ENCODE assay signal across 1 cellular context in the genomic region with DNA sequence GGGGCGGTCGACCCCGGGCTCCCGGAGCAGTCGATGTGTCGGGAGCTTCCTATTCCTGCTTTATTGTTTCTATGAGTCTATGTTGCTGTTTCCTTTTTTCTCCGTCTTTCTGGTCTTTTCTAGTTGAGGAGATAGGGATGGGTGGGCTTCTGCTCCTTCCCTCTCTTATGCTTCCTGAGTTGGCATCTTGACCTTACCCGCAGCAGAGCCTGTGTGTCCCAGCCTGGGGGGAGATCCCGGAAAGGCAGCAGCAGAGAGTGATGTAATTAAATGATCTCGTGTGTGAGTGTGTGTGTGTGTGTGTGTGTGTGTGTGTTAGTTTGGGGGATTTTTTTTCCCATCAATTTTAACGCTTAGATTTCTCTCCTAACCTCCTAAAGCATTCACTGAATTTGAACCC.
TF ChIP-seq lines count a peak whose summit lies in the region.

No MANE protein-coding gene starts in this region.

TF ChIP-seq in WTC11, 78 proteins besides CTCF, POLR2A, EP300 and RAD21 (continued from another document):
- TF ChIP-seq, protein P1, sequence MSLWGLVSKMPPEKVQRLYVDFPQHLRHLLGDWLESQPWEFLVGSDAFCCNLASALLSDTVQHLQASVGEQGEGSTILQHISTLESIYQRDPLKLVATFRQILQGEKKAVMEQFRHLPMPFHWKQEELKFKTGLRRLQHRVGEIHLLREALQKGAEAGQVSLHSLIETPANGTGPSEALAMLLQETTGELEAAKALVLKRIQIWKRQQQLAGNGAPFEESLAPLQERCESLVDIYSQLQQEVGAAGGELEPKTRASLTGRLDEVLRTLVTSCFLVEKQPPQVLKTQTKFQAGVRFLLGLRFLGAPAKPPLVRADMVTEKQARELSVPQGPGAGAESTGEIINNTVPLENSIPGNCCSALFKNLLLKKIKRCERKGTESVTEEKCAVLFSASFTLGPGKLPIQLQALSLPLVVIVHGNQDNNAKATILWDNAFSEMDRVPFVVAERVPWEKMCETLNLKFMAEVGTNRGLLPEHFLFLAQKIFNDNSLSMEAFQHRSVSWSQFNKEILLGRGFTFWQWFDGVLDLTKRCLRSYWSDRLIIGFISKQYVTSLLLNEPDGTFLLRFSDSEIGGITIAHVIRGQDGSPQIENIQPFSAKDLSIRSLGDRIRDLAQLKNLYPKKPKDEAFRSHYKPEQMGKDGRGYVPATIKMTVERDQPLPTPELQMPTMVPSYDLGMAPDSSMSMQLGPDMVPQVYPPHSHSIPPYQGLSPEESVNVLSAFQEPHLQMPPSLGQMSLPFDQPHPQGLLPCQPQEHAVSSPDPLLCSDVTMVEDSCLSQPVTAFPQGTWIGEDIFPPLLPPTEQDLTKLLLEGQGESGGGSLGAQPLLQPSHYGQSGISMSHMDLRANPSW (CRISPR knock-in tag; conservative IDR thresholded peaks at IDR 0.05; ENCODE audit: low read depth), result no peak
- TF ChIP-seq, protein P2, sequence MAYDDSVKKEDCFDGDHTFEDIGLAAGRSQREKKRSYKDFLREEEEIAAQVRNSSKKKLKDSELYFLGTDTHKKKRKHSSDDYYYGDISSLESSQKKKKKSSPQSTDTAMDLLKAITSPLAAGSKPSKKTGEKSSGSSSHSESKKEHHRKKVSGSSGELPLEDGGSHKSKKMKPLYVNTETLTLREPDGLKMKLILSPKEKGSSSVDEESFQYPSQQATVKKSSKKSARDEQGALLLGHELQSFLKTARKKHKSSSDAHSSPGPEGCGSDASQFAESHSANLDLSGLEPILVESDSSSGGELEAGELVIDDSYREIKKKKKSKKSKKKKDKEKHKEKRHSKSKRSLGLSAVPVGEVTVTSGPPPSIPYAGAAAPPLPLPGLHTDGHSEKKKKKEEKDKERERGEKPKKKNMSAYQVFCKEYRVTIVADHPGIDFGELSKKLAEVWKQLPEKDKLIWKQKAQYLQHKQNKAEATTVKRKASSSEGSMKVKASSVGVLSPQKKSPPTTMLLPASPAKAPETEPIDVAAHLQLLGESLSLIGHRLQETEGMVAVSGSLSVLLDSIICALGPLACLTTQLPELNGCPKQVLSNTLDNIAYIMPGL (CRISPR knock-in tag; IDR thresholded peaks at IDR 0.05), result no peak
- TF ChIP-seq OVOL2 (CRISPR knock-in tag; IDR thresholded peaks at IDR 0.05; ENCODE audit: borderline replicate concordance) (no peak), NFE2L1 (CRISPR knock-in tag; IDR thresholded peaks at IDR 0.05) (no peak), JAZF1 (CRISPR knock-in tag; IDR thresholded peaks at IDR 0.05) (no peak), ATF1 (CRISPR knock-in tag; IDR thresholded peaks at IDR 0.05) (no peak), MXD4 (CRISPR knock-in tag; IDR thresholded peaks at IDR 0.05; ENCODE audit: borderline replicate concordance) (no peak)
- TF ChIP-seq, protein P3, sequence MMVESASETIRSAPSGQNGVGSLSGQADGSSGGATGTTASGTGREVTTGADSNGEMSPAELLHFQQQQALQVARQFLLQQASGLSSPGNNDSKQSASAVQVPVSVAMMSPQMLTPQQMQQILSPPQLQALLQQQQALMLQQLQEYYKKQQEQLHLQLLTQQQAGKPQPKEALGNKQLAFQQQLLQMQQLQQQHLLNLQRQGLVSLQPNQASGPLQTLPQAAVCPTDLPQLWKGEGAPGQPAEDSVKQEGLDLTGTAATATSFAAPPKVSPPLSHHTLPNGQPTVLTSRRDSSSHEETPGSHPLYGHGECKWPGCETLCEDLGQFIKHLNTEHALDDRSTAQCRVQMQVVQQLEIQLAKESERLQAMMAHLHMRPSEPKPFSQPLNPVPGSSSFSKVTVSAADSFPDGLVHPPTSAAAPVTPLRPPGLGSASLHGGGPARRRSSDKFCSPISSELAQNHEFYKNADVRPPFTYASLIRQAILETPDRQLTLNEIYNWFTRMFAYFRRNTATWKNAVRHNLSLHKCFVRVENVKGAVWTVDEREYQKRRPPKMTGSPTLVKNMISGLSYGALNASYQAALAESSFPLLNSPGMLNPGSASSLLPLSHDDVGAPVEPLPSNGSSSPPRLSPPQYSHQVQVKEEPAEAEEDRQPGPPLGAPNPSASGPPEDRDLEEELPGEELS (CRISPR knock-in tag; IDR thresholded peaks at IDR 0.05), result no peak
